Comparison of ENCODE assay signal across 9 cellular contexts in the genomic region with DNA sequence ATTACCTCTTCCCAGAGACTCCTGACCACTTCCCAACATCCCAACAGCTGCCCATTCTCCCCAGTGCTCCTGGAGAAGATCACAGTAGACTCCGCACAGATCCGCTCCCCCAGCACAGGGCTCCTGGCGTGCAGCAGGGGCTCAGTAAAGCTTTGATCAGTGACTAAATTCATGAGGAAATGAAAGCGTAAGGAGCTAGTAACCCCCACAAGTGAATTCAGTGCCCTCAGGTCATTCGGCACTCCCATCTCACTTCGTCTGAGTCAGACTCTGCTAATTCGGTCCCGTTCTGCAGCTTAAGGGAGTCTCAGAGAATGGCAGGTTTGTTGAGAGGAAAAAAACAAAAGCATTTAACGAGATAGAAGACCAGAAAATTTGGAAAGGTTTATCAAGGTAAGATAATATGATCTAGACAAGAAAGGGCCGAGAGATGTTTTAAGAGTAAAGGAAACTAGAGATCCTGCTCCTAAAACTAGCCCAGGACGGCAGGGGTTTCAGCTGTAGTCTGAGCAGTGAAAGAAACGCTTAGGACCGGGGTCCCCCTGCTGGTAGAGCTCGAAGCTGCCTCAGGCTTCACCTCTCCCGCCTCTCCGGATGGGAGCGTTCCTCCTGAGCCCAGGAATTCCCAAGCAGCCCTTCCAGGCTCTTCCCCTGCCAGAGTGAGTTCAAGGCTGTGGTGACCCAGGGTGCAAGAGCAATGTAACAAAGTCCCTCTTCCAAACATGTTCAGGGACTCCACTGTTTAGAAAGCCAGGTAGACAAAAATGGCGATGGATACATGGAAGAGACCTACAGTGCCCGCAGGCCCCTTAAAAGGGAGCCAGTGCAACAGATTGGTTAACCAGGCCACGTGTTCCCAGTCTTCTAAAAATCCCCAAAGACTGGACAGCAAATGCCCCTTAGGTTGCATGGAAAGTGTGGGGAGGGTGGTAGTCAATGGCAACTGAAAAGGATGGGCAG.
A peak's percentile ranks its signal among the peaks of the same experiment; 100 is the strongest.
DNase-seq lines count a peak whose midpoint lies in the region; ATAC-seq and TF ChIP-seq lines count a peak whose summit lies in the region.
"Had no signal": no experiment of that assay in that cellular context is flagged by ENCODE, and none has a peak within 500 bp of the region (broad histone marks: within the 10 kb centered on the region; RNA-seq: fewer than 3 reads in every experiment).

No MANE protein-coding gene starts in this region.

- TF ChIP-seq RAD21 in IMR-90 (IDR thresholded peaks at IDR 0.05; ENCODE audit: low read length): peak; percentile 69

- in situ Hi-C loops in IMR-90 (cut with MboI; ENCODE audit: low sequenced_read_pairs) (loop anchor here (5.0 to 25.0 kb wide), 3 partner anchors 150 to 1675 kb away; no protein-coding TSS in a partner anchor), SK-MEL-5 (cut with HindIII; ENCODE audit: low pct_unique_long_range_greater_than_20kb, low sequenced_read_pairs) (no loop called here)

- H2BK120ac ChIP-seq in IMR-90 (ENCODE audit: low read depth, low read length): no peak overlapping the region

- peak; percentile 37 to 44 for DNase-seq in SHP77 (lab: John Stamatoyannopoulos, UW)
- DNase-seq in SHP77 treated with DMSO at 0.1 percent for 48 hours (lab: John Stamatoyannopoulos, UW): no peak
- peak; percentile 60 for DNase-seq in IMR-90
- DNase-seq in SK-MEL-5 (ENCODE audit: low read depth, low spot score): peak; percentile 86
- peak; percentile 68 for DNase-seq in epidermal melanocyte (ENCODE audit: insufficient read length, low spot score)
- peak; percentile 92 for DNase-seq in medulla oblongata (ENCODE audit: extremely low spot score)
- peak; percentile 58 for DNase-seq in stromal cell of bone marrow (ENCODE audit: low read depth)

- H4K20me1 ChIP-seq in IMR-90 (ENCODE audit: insufficient read depth, low read length): no peaks in the 10 kb centered on the region

- no peak overlapping the region for H4K5ac ChIP-seq in IMR-90 (ENCODE audit: low read depth, low read length)

- POLR2A ChIA-PET in IMR-90 (lab: Charles Lee; ENCODE audit: unreplicated experiment): no interaction called here

- H3K4me2 ChIP-seq in IMR-90 (ENCODE audit: low read depth, low read length): peak overlapping the region; percentile 43; the same call in 1 of the 2 replicates

- H3K27ac ChIP-seq in IMR-90 (ENCODE audit: insufficient read depth, low read length): no peak overlapping the region
- H3K27ac ChIP-seq: skin epidermis had no signal

- H3K9me3 ChIP-seq in IMR-90 (ENCODE audit: control insufficient read depth, insufficient read depth, low read length): peaks cover 4% of the 10 kb centered on the region

- H3K79me1 ChIP-seq in IMR-90 (ENCODE audit: low read depth in 1 of 2, low read length in 2 of 2): no peaks in the 10 kb centered on the region

- no peak overlapping the region for H4K8ac ChIP-seq in IMR-90 (ENCODE audit: low read depth in 2 of 2, low read length in 2 of 2)

- H2AFZ ChIP-seq in IMR-90 (replicated peaks; ENCODE audit: low read length, poor library complexity): peak overlapping the region; percentile 17

- TF ChIP-seq CTCF in IMR-90 (conservative IDR thresholded peaks at IDR 0.05; ENCODE audit: low read depth, low read length): peak; percentile 60

- no peak overlapping the region for H2BK15ac ChIP-seq in IMR-90 (ENCODE audit: low read depth, low read length)

- CTCF ChIA-PET in IMR-90 (lab: Yijun Ruan, JAX): no interaction called here

- BruUV-seq in IMR-90 (replicated peaks; lab: Mats Ljungman, UMichigan): no TSS peak

- TF ChIP-seq POLR2A in IMR-90 (IDR thresholded peaks at IDR 0.05; ENCODE audit: low read depth, low read length): no peak

- no peaks in the 10 kb centered on the region for H3K36me3 ChIP-seq in IMR-90 (ENCODE audit: control insufficient read depth, insufficient read depth, low read length)

- no peaks in the 10 kb centered on the region for H3K9me1 ChIP-seq in IMR-90 (ENCODE audit: insufficient read depth, low read length)

- no peak overlapping the region for H3K23ac ChIP-seq in IMR-90 (ENCODE audit: low read depth, low read length)

- no peaks in the 10 kb centered on the region; the same call in 1 of the 2 replicates for H3K4me1 ChIP-seq in IMR-90 (ENCODE audit: control insufficient read depth, insufficient read depth, low read length)

- no peak overlapping the region for H2BK5ac ChIP-seq in IMR-90 (ENCODE audit: low read depth, low read length, poor library complexity, severe bottlenecking)

- no peak overlapping the region for H3K14ac ChIP-seq in IMR-90 (replicated peaks; ENCODE audit: low read depth, low read length)

- no peak overlapping the region for H3K4ac ChIP-seq in IMR-90 (ENCODE audit: low read depth, low read length)

- no peak overlapping the region for H3K4me3 ChIP-seq in IMR-90 (ENCODE audit: insufficient read depth, low read depth, low read length)
- H3K4me3 ChIP-seq: skin epidermis had no signal

- dilution Hi-C loops in IMR-90 (cut with HindIII; ENCODE audit: low sequenced_read_pairs, unreplicated experiment): no loop called here

- no peaks in the 10 kb centered on the region for H3K27me3 ChIP-seq in IMR-90 (ENCODE audit: control insufficient read depth, insufficient read depth, low read length)

- H3K9ac ChIP-seq in IMR-90 (ENCODE audit: low read depth, low read length): no peak overlapping the region

- H2AK9ac ChIP-seq in IMR-90 (replicated peaks; ENCODE audit: low read depth, low read length, poor library complexity): peak overlapping the region; percentile 13

- 20% methylated on average over 1 of the region's 20 CpGs; no CpG with 5 or more reads in 1 of the 2 experiments for WGBS in IMR-90 (ENCODE audit: extremely low coverage in 2 of 2, insufficient read length in 1 of 2), 2 experiments

- no peak overlapping the region for H3K18ac ChIP-seq in IMR-90 (ENCODE audit: low read depth, low read length)

- intact Hi-C loops in IMR-90 (cut with micrococcal nuclease): loop anchor here (1.0 to 10.0 kb wide), 5 partner anchors 156 to 1698 kb away; no protein-coding TSS in a partner anchor

- no peak overlapping the region for H4K91ac ChIP-seq in IMR-90 (ENCODE audit: insufficient read depth, low read depth, low read length)

- ATAC-seq in GM21717 (IDR thresholded peaks at IDR 0.05; ENCODE audit: unreplicated experiment) (peak; percentile 80), IMR-90 (ENCODE audit: low read depth) (peak; percentile 99)

- H2AK5ac ChIP-seq in IMR-90 (ENCODE audit: low read depth, low read length): no peak overlapping the region

- no peak overlapping the region for H2BK20ac ChIP-seq in IMR-90 (ENCODE audit: low read depth, low read length)

- H3K56ac ChIP-seq in IMR-90 (ENCODE audit: extremely low read depth, insufficient read depth, low read length): no peak overlapping the region

TF ChIP-seq in IMR-90, 13 proteins besides CTCF, POLR2A, EP300 and RAD21:
- no peak for TF ChIP-seq NFE2L2 (IDR thresholded peaks at IDR 0.05; ENCODE audit: low read depth, low read length)
- TF ChIP-seq CEBPB (IDR thresholded peaks at IDR 0.05; ENCODE audit: low read depth, low read length): no peak
- TF ChIP-seq CHD1 (IDR thresholded peaks at IDR 0.05; ENCODE audit: low read depth, low read length): no peak
- peak; percentile 43 for TF ChIP-seq SMC3 (IDR thresholded peaks at IDR 0.05; ENCODE audit: low read depth, low read length)
